Comparison of ENCODE assay signal across 28 cellular contexts in genomic region chr4:166274775-166275174, GRCh38.
"Had no signal": no experiment of that assay in that cellular context is flagged by ENCODE, and none has a peak within 500 bp of the region (broad histone marks: within the 10 kb centered on the region; RNA-seq: fewer than 3 reads in every experiment).

No MANE protein-coding gene starts in this region.

- H3K36me3 Mint-ChIP-seq: naive thymus-derived CD4-positive, alpha-beta T cell; stimulated activated memory B cell treated with anti-CD40 and anti-IgM and Interleukin-4, amounts not matched to agents 10 μg/mL and 1 μg/mL and 100 μg/mL, for 72 hours; type B pancreatic cell had no signal

- H3K4me1 ChIP-seq: esophagus squamous epithelium, heart right ventricle, left lung, prostate gland, right atrium auricular region, sigmoid colon, testis, tibial artery had no signal

- H3K36me3 ChIP-seq: esophagus squamous epithelium, heart right ventricle, left lung, prostate gland, right atrium auricular region, sigmoid colon, tibial artery had no signal

- H3K27me3 ChIP-seq: esophagus squamous epithelium, heart right ventricle, left lung, right atrium auricular region, sigmoid colon, testis, tibial artery had no signal

- H3K4me1 Mint-ChIP-seq: naive thymus-derived CD4-positive, alpha-beta T cell; nephron; stimulated activated memory B cell treated with anti-CD40 and anti-IgM and Interleukin-4, amounts not matched to agents 10 μg/mL and 1 μg/mL and 100 μg/mL, for 72 hours had no signal

- H3K27ac Mint-ChIP-seq: effector memory CD8-positive, alpha-beta T cell; naive thymus-derived CD4-positive, alpha-beta T cell; nephron; stimulated activated memory B cell treated with anti-CD40 and anti-IgM and Interleukin-4, amounts not matched to agents 10 μg/mL and 1 μg/mL and 100 μg/mL, for 72 hours; type B pancreatic cell had no signal

- H3K9me3 Mint-ChIP-seq: stimulated activated memory B cell treated with anti-CD40 and anti-IgM and Interleukin-4, amounts not matched to agents 10 μg/mL and 1 μg/mL and 100 μg/mL, for 72 hours; type B pancreatic cell had no signal

- DNase-seq: cortex of kidney; effector memory CD8-positive, alpha-beta T cell; erythroblast; esophagus squamous epithelium; foreskin melanocyte; glutamatergic neuron; heart right ventricle; hippocampal formation; left cardiac atrium; mesendoderm; midbrain; naive thymus-derived CD4-positive, alpha-beta T cell; nucleus accumbens; sigmoid colon; stimulated activated CD4-positive, alpha-beta T cell treated with anti-CD3 and anti-CD28 coated beads, Interleukin-2, amount 100 ng/mL, for 24 hours; stimulated activated CD4-positive, alpha-beta T cell treated with anti-CD3 and anti-CD28 coated beads, Interleukin-4, amount 100 ng/mL, for 4 hours; stimulated activated naive CD8-positive, alpha-beta T cell treated with anti-CD3 and anti-CD28 coated beads, Interleukin-15, Interleukin-2, amounts not matched to agents 100 U/mL and 50 U/mL, for 24 hours; substantia nigra; testis; tibial artery had no signal

- H3K4me3 ChIP-seq: esophagus squamous epithelium, heart right ventricle, left lung, prostate gland, right atrium auricular region, sigmoid colon, testis, tibial artery had no signal

- FAIRE-seq: endometrium, islet of Langerhans had no signal

- H3K27me3 Mint-ChIP-seq: effector memory CD8-positive, alpha-beta T cell; naive thymus-derived CD4-positive, alpha-beta T cell; stimulated activated memory B cell treated with anti-CD40 and anti-IgM and Interleukin-4, amounts not matched to agents 10 μg/mL and 1 μg/mL and 100 μg/mL, for 72 hours; type B pancreatic cell had no signal

- H3K27ac ChIP-seq: esophagus squamous epithelium, heart right ventricle, left lung, prostate gland, right atrium auricular region, sigmoid colon, testis, tibial artery had no signal

- H3K9me3 ChIP-seq: esophagus squamous epithelium, heart right ventricle, left lung, prostate gland, right atrium auricular region, sigmoid colon, testis, tibial artery had no signal

- H3K4me3 Mint-ChIP-seq: effector memory CD8-positive, alpha-beta T cell; naive thymus-derived CD4-positive, alpha-beta T cell; nephron; stimulated activated memory B cell treated with anti-CD40 and anti-IgM and Interleukin-4, amounts not matched to agents 10 μg/mL and 1 μg/mL and 100 μg/mL, for 72 hours; type B pancreatic cell had no signal

- ATAC-seq: effector memory CD8-positive, alpha-beta T cell; heart right ventricle; left cardiac atrium; left lung; naive thymus-derived CD4-positive, alpha-beta T cell; stimulated activated memory B cell treated with anti-CD40 and anti-IgM and Interleukin-4, amounts not matched to agents 10 μg/mL and 1 μg/mL and 100 μg/mL, for 72 hours; stimulated activated naive CD8-positive, alpha-beta T cell treated with anti-CD3 and anti-CD28 coated beads, Interleukin-15, Interleukin-2, amounts not matched to agents 100 U/mL and 50 U/mL, for 24 hours had no signal
